8 cellular contexts compared by ENCODE assay signal in genomic region chr2:218216674-218217365, GRCh38.
A peak's percentile ranks its signal among the peaks of the same experiment; 100 is the strongest.
DNase-seq lines count a peak whose midpoint lies in the region; ATAC-seq lines count a peak whose summit lies in the region.

Gene ARPC2 (plus strand): TSS chr2:218217189. CDS start chr2:218217471, 282 bp downstream.

- ATAC-seq in GM19023 (IDR thresholded peaks at IDR 0.05; ENCODE audit: unreplicated experiment) (peak; percentile 76), HG03196 (IDR thresholded peaks at IDR 0.05; ENCODE audit: unreplicated experiment) (peak; percentile 62)

- DNase-seq in AG08396 (ENCODE audit: low spot score) (peak; percentile 96), NCI-H446 (lab: John Stamatoyannopoulos, UW) (peak; percentile 65 to 94), inferior parietal cortex (ENCODE audit: extremely low spot score) (peak; percentile 95), smooth muscle cell of the brain vasculature (ENCODE audit: low read depth, low spot score) (peak; percentile 90)
- peak; percentile 90 for DNase-seq in activated CD4-positive, CD25-positive, alpha-beta regulatory T cell treated with anti-CD3 and anti-CD28 coated beads, Interleukin-2, amount 50 U/mL, for 16 hours (ENCODE audit: low read depth, low spot score)
- peak; percentile 95 for DNase-seq in central memory CD4-positive, alpha-beta T cell

Comparison
In these comparisons a context has a peak if more than half of its experiments do, and no peak if none do; other contexts are left out.
1. Peak in every context shown above with its lines: DNase-seq and ATAC-seq.